ENCODE assay signal across 8 cellular contexts in genomic region chr5:55691265-55692105, GRCh38. TPM values are rescaled to one million over a fixed set of nuclear protein-coding genes. Genes with fewer than 3 reads are reported as not detected.
DNase-seq lines count a peak whose midpoint lies in the region; ATAC-seq, FAIRE-seq and TF ChIP-seq lines count a peak whose summit lies in the region.

No MANE protein-coding gene starts in this region.

- H3K9me3 ChIP-seq in adrenal gland (replicated peaks in 1 of 3) (no peaks in the 10 kb centered on the region), right cardiac atrium (ENCODE audit: control insufficient read depth, low read length) (no peaks in the 10 kb centered on the region), small intestine (ENCODE audit: control insufficient read depth, low read depth) (no peaks in the 10 kb centered on the region)

- H3K27ac ChIP-seq in adrenal gland (peak overlapping the region in 2 of 5 donors; percentile 2 to 49), right cardiac atrium (ENCODE audit: low read length) (no peak overlapping the region), small intestine (ENCODE audit: low read depth in 1 of 2, low read length in 1 of 2) (peak overlapping the region in 1 of 2 donors; percentile 44)

- TF ChIP-seq CTCF in adrenal gland (IDR thresholded peaks at IDR 0.05): peak; percentile 59 to 84 (median 70)

- H3K27me3 ChIP-seq in adrenal gland: no peaks in the 10 kb centered on the region
- no peaks in the 10 kb centered on the region for H3K27me3 ChIP-seq in right cardiac atrium (ENCODE audit: control insufficient read depth, insufficient read depth)
- H3K27me3 ChIP-seq in small intestine (ENCODE audit: control insufficient read depth in 2 of 2, insufficient read depth in 2 of 2, low read length in 2 of 2): no peaks in the 10 kb centered on the region

- peak overlapping the region in 1 of 4 donors; percentile 5 for H3K4me3 ChIP-seq in adrenal gland
- peak overlapping the region; percentile 45 for H3K4me3 ChIP-seq in right cardiac atrium (ENCODE audit: low read length)
- H3K4me3 ChIP-seq in small intestine (ENCODE audit: low read depth in 1 of 2, low read length in 2 of 2): no peak overlapping the region

- no peak for TF ChIP-seq POLR2A in adrenal gland (IDR thresholded peaks at IDR 0.05)

- intact Hi-C loops in adrenal gland (cut with DNase I) (loop anchor here (5.0 to 10.0 kb wide), 3 partner anchors 344 to 519 kb away; partner anchors contain the start of gene CDC20B (in 1 of the 2)), right cardiac atrium (cut with DNase I) (loop anchor here (5.0 to 10.0 kb wide), 4 partner anchors 284 to 349 kb away; no protein-coding TSS in a partner anchor)

- FAIRE-seq in small intestine (lab: Jason Lieb, UNC): peak; percentile 89

- ATAC-seq in right cardiac atrium: peak; percentile 70 to 81
- ATAC-seq in HG02763 (IDR thresholded peaks at IDR 0.05; ENCODE audit: unreplicated experiment): no peak

- 29 to 41% (median 35%) methylated on average over 2 of the region's 2 CpGs for WGBS in adrenal gland, 4 donors
- 17% methylated on average over 2 of the region's 2 CpGs for WGBS in right cardiac atrium
- 52 to 60% (median 57%) methylated on average over 2 of the region's 2 CpGs for WGBS in small intestine, 3 donors

- no peaks in the 10 kb centered on the region for H3K36me3 ChIP-seq in adrenal gland (replicated peaks in 1 of 2)
- H3K36me3 ChIP-seq in small intestine (ENCODE audit: control insufficient read depth in 2 of 2, insufficient read depth in 2 of 2, low read length in 2 of 2): peaks cover 0 to 1% of the 10 kb centered on the region in 2 donors

- DNase-seq in NCI-H2107 treated with DMSO at 0.1 percent for 48 hours (lab: John Stamatoyannopoulos, UW; ENCODE audit: unreplicated experiment) (peak; percentile 3), NCI-H2107 (lab: John Stamatoyannopoulos, UW) (no peak), NCI-H2029 (lab: John Stamatoyannopoulos, UW) (peak; percentile 18), adrenal gland (no peak), right cardiac atrium (no peak), small intestine (peak; percentile 60)
- DNase-seq in activated CD8-positive, alpha-beta memory T cell treated with anti-CD3 and anti-CD28 coated beads for 24 hours: no peak

- H3K4me1 ChIP-seq in adrenal gland (replicated peaks in 1 of 2) (peaks cover 0 to 14% of the 10 kb centered on the region in 2 donors), right cardiac atrium (ENCODE audit: control insufficient read depth, insufficient read depth, low read length) (peaks cover 2% of the 10 kb centered on the region), small intestine (ENCODE audit: control insufficient read depth in 2 of 2, insufficient read depth in 1 of 2, low read depth in 1 of 2, low read length in 1 of 2) (no peaks in the 10 kb centered on the region)

RNA-seq across cellular contexts. Expression of gene SLC38A9, which starts 20.6 kb away (rescaled TPM):
- total RNA-seq in adrenal gland (10 to 100 TPM; 11.1 to 61.4 (median 13.9) TPM), right cardiac atrium (10 to 100 TPM in 1 of 4 donors, 1 to 10 TPM in 3; 7.6 to 10.5 (median 8.8) TPM)
- polyA plus RNA-seq in adrenal gland (10 to 100 TPM in 1 of 3 donors, 1 to 10 TPM in 2; 7.6 to 15.0 (median 8.7) TPM), right cardiac atrium (3.2 TPM), small intestine (1 to 10 TPM; 3.6 to 8.0 (median 5.7) TPM)

RNA-seq across cellular contexts. Expression of gene DDX4, which starts 46.4 kb away (rescaled TPM):
- not detected for total RNA-seq in adrenal gland
- polyA plus RNA-seq in adrenal gland: not detected
- not detected for total RNA-seq in right cardiac atrium
- not detected for polyA plus RNA-seq in right cardiac atrium
- polyA plus RNA-seq in small intestine: not detected

Comparison
In these comparisons a context has a peak if more than half of its experiments do, and no peak if none do; other contexts are left out.
1. DNase-seq: peak in NCI-H2107 treated with DMSO at 0.1 percent for 48 hours (single experiment), NCI-H2029 (single experiment) and small intestine (single experiment); none in NCI-H2107 (single experiment), adrenal gland (0 of 7), right cardiac atrium (0 of 3) and activated CD8-positive, alpha-beta memory T cell treated with anti-CD3 and anti-CD28 coated beads for 24 hours (single experiment).